13 cellular contexts compared by ENCODE assay signal in genomic region chr10:14625210-14625621, GRCh38.
A peak's percentile ranks its signal among the peaks of the same experiment; 100 is the strongest.
DNase-seq lines count a peak whose midpoint lies in the region; ATAC-seq, FAIRE-seq and TF ChIP-seq lines count a peak whose summit lies in the region.
"Had no signal": no experiment of that assay in that cellular context is flagged by ENCODE, and none has a peak within 500 bp of the region (broad histone marks: within the 10 kb centered on the region; RNA-seq: fewer than 3 reads in every experiment).

No MANE protein-coding gene starts in this region.

- no TSS peak for BruUV-seq in HepG2 (replicated peaks; lab: Mats Ljungman, UMichigan)

- H3K27me3 Mint-ChIP-seq in T-helper 17 cell: no peaks in the 10 kb centered on the region
- H3K27me3 Mint-ChIP-seq: activated CD4-positive, alpha-beta T cell treated with anti-CD3 and anti-CD28 coated beads for 36 hours had no signal

- H3K36me3 Mint-ChIP-seq in T-helper 17 cell (ENCODE audit: low read depth): no peaks in the 10 kb centered on the region

- no peaks in the 10 kb centered on the region for H3K9me3 ChIP-seq in HepG2 (ENCODE audit: low read length)
- no peaks in the 10 kb centered on the region for H3K9me3 ChIP-seq in right lobe of liver
- no peaks in the 10 kb centered on the region for H3K9me3 ChIP-seq in T-helper 17 cell (ENCODE audit: control insufficient read depth, low read length, poor library complexity, severe bottlenecking)
- H3K9me3 ChIP-seq in kidney (ENCODE audit: control insufficient read depth in 1 of 2, low read length in 2 of 2): no peaks in the 10 kb centered on the region
- H3K9me3 ChIP-seq: heart right ventricle, left ventricle myocardium inferior had no signal

- ATAC-seq in HepG2: peak; percentile 72
- no peak for ATAC-seq in right lobe of liver
- no peak for ATAC-seq in T-helper 17 cell
- ATAC-seq: activated CD4-positive, alpha-beta T cell treated with anti-CD3 and anti-CD28 coated beads for 36 hours had no signal

- in situ Hi-C loops in HepG2 (cut with HindIII; ENCODE audit: extremely low pct_ligation_motif_present, low pct_unique_long_range_greater_than_20kb): no loop called here

- H3K4me1 ChIP-seq in HepG2 (ENCODE audit: insufficient read depth, low read length): peaks cover 17% of the 10 kb centered on the region
- H3K4me1 ChIP-seq in right lobe of liver: no peaks in the 10 kb centered on the region
- H3K4me1 ChIP-seq in kidney (ENCODE audit: control insufficient read depth in 1 of 2, insufficient read depth in 1 of 2, low read depth in 1 of 2, low read length in 2 of 2): no peaks in the 10 kb centered on the region
- H3K4me1 ChIP-seq: left ventricle myocardium inferior had no signal

- H3K27me3 ChIP-seq in HepG2 (ENCODE audit: control insufficient read depth in 1 of 2, insufficient read depth in 2 of 2, low read length in 2 of 2): no peaks in the 10 kb centered on the region
- H3K27me3 ChIP-seq in right lobe of liver: no peaks in the 10 kb centered on the region
- H3K27me3 ChIP-seq: heart right ventricle had no signal

- no peak for TF ChIP-seq CTCF in HepG2 (CRISPR knock-in tag; IDR thresholded peaks at IDR 0.05)
- TF ChIP-seq CTCF in right lobe of liver (IDR thresholded peaks at IDR 0.05): no peak
- TF ChIP-seq CTCF in kidney (IDR thresholded peaks at IDR 0.05; ENCODE audit: borderline replicate concordance, extremely low read depth, insufficient read depth): no peak

- H2AFZ ChIP-seq in HepG2 (ENCODE audit: low read length): no peak overlapping the region

- no peaks in the 10 kb centered on the region for H3K36me3 ChIP-seq in HepG2 (replicated peaks in 1 of 2; ENCODE audit: control insufficient read depth in 1 of 2, insufficient read depth in 2 of 2, low read length in 2 of 2)
- H3K36me3 ChIP-seq in right lobe of liver: no peaks in the 10 kb centered on the region
- no peaks in the 10 kb centered on the region for H3K36me3 ChIP-seq in kidney (ENCODE audit: control insufficient read depth in 1 of 2, insufficient read depth in 2 of 2, low read length in 2 of 2)
- H3K36me3 ChIP-seq: heart right ventricle, left ventricle myocardium inferior had no signal

- H3K79me2 ChIP-seq in HepG2 (ENCODE audit: insufficient read depth, low read length): no peaks in the 10 kb centered on the region

- TF ChIP-seq RAD21 in HepG2 (CRISPR knock-in tag; IDR thresholded peaks at IDR 0.05): no peak

- H3K27ac ChIP-seq in HepG2 (ENCODE audit: extremely low read length, insufficient read depth, low read length) (no peak overlapping the region), right lobe of liver (no peak overlapping the region), kidney (ENCODE audit: low read depth in 2 of 2, low read length in 2 of 2) (no peak overlapping the region)
- H3K27ac ChIP-seq: heart right ventricle, left ventricle myocardium inferior had no signal

- TF ChIP-seq EP300 in HepG2 (IDR thresholded peaks at IDR 0.05; ENCODE audit: low read depth in 2 of 2, low read length in 2 of 2): no peak
- no peak for TF ChIP-seq EP300 in HepG2 (CRISPR knock-in tag; IDR thresholded peaks at IDR 0.05; ENCODE audit: borderline replicate concordance)

- intact Hi-C loops in HepG2 (cut with micrococcal nuclease; ENCODE audit: unreplicated experiment): no loop called here
- intact Hi-C loops in right lobe of liver (cut with DNase I): no loop called here
- intact Hi-C loops in kidney (cut with DNase I): no loop called here

- no peak for TF ChIP-seq POLR2A in HepG2 (IDR thresholded peaks at IDR 0.05; ENCODE audit: insufficient read depth in 1 of 2, low read depth in 2 of 2, low read length in 2 of 2)
- TF ChIP-seq POLR2A in right lobe of liver (IDR thresholded peaks at IDR 0.05): no peak

- H3K4me1 Mint-ChIP-seq in T-helper 17 cell: peaks cover 7% of the 10 kb centered on the region

- CTCF ChIA-PET in HepG2 (lab: Yijun Ruan, JAX; ENCODE audit: low intra/inter-chr PET ratio, low total read pairs): no interaction called here

- H3K9ac ChIP-seq in HepG2 (ENCODE audit: insufficient read depth, low read depth, low read length) (no peak overlapping the region), kidney (ENCODE audit: low read length in 2 of 2) (no peak overlapping the region)

- H3K27ac Mint-ChIP-seq in T-helper 17 cell: peak overlapping the region; percentile 66
- H3K27ac Mint-ChIP-seq: activated CD4-positive, alpha-beta T cell treated with anti-CD3 and anti-CD28 coated beads for 36 hours had no signal

- H3K4me2 ChIP-seq in HepG2 (ENCODE audit: low read depth, low read length): no peak overlapping the region

- DNase-seq in HepG2 (ENCODE audit: low spot score): no peak
- no peak for DNase-seq in right lobe of liver
- DNase-seq in T-helper 17 cell: no peak
- peak; percentile 86 for DNase-seq in myocyte (ENCODE audit: low read depth)
- no peak for DNase-seq in stimulated activated CD4-positive, alpha-beta T cell treated with anti-CD3 and anti-CD28 coated beads, Interleukin-15, amount 100 ng/mL, for 24 hours
- DNase-seq in T-helper 2 cell: no peak
- no peak for DNase-seq in HT-29 (ENCODE audit: low spot score)
- no peak for DNase-seq in kidney
- DNase-seq: activated CD4-positive, alpha-beta T cell treated with anti-CD3 and anti-CD28 coated beads for 36 hours; activated T-cell treated with anti-CD3 and anti-CD28 coated beads, Interleukin-2, amount 50 U/mL, for 48 hours; heart right ventricle; left ventricle myocardium inferior had no signal

- H3K4me3 ChIP-seq in HepG2 (replicated peaks in 1 of 3; ENCODE audit: insufficient read depth in 1 of 3, low read depth in 2 of 3, low read length in 3 of 3) (no peak overlapping the region), right lobe of liver (no peak overlapping the region), kidney (ENCODE audit: low read length in 2 of 2) (no peak overlapping the region)
- H3K4me3 ChIP-seq: heart right ventricle, left ventricle myocardium inferior had no signal

- WGBS in HepG2 (ENCODE audit: low lambda C conversion rate): 63% methylated on average over 7 of the region's 7 CpGs
- 86% methylated on average over 5 of the region's 7 CpGs for WGBS in right lobe of liver (ENCODE audit: insufficient coverage, low coverage, low lambda C conversion rate, missing lambda C conversion rate)

- POLR2A ChIA-PET in HepG2 (lab: Yijun Ruan, JAX): no interaction called here

- FAIRE-seq in HepG2 (lab: Jason Lieb, UNC): no peak
- no peak for FAIRE-seq in kidney (lab: Jason Lieb, UNC)
- FAIRE-seq: H54 had no signal

- no peaks in the 10 kb centered on the region for H4K20me1 ChIP-seq in HepG2 (ENCODE audit: insufficient read depth, low read length)

- no peak overlapping the region for H3K4me3 Mint-ChIP-seq in T-helper 17 cell
- H3K4me3 Mint-ChIP-seq: activated CD4-positive, alpha-beta T cell treated with anti-CD3 and anti-CD28 coated beads for 36 hours had no signal

TF ChIP-seq in HepG2, 621 proteins besides CTCF, POLR2A, EP300 and RAD21 (continues in another document):
- TF ChIP-seq ZNF7 (CRISPR knock-in tag; IDR thresholded peaks at IDR 0.05) (no peak), USF2 (IDR thresholded peaks at IDR 0.05; ENCODE audit: low read depth, low read length) (no peak), USF2 (CRISPR knock-in tag; IDR thresholded peaks at IDR 0.05; ENCODE audit: borderline replicate concordance) (no peak), NFKB2 (CRISPR knock-in tag; IDR thresholded peaks at IDR 0.05; ENCODE audit: borderline replicate concordance) (no peak), NFE2 (CRISPR knock-in tag; IDR thresholded peaks at IDR 0.05) (no peak)
- TF ChIP-seq, protein P1, sequence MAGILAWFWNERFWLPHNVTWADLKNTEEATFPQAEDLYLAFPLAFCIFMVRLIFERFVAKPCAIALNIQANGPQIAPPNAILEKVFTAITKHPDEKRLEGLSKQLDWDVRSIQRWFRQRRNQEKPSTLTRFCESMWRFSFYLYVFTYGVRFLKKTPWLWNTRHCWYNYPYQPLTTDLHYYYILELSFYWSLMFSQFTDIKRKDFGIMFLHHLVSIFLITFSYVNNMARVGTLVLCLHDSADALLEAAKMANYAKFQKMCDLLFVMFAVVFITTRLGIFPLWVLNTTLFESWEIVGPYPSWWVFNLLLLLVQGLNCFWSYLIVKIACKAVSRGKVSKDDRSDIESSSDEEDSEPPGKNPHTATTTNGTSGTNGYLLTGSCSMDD (CRISPR knock-in tag; IDR thresholded peaks at IDR 0.05): no peak
- TF ChIP-seq, protein P2, sequence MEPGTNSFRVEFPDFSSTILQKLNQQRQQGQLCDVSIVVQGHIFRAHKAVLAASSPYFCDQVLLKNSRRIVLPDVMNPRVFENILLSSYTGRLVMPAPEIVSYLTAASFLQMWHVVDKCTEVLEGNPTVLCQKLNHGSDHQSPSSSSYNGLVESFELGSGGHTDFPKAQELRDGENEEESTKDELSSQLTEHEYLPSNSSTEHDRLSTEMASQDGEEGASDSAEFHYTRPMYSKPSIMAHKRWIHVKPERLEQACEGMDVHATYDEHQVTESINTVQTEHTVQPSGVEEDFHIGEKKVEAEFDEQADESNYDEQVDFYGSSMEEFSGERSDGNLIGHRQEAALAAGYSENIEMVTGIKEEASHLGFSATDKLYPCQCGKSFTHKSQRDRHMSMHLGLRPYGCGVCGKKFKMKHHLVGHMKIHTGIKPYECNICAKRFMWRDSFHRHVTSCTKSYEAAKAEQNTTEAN (CRISPR knock-in tag; conservative IDR thresholded peaks at IDR 0.05): no peak
